In the genomic region with DNA sequence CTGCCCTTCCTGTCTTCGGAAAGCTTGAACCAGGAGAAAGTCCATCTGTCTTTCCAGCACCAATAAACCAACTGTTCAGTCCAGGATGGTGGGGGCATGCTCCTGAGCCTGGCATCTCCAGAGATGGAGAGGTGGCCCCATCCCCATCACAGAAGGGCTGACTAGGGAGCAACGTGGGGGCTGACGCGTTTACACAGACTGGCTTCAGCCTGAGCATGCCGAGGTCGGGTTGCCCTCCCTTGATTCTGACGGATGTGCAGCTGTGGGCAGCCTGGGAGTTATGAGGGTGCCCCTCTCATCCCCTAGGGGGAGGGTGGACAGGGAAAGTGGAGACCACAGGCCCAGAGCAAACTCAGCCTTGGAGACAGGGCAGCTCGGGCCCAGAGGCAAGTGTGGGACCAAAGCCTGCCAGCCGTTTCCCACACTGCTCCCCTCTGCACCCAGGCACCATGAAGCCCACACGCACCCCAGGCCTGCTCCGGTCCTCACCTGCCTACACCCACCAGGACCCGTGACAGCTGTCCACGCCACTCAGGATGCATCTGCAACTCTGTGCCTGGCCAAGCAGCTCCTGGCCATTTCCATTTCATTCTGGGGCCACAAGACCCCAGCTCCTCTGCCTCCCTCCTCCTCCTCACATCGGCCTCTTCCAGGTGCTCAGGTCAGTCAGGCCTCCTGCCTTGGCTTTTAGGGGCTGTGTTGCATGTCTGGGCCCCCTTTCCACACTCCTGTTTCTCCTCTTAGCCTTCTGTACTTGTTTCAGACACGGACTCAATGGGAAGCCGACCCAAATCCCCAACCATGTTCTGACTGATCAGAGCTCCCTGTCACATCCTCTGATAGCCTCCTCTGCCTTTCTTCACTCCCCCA, we compare ENCODE assay signal across 18 cellular contexts. TPM values are rescaled to one million over a fixed set of nuclear protein-coding genes. Genes with fewer than 3 reads are reported as not detected.
DNase-seq lines count a peak whose midpoint lies in the region; ATAC-seq, FAIRE-seq and TF ChIP-seq lines count a peak whose summit lies in the region.
"Had no signal": no experiment of that assay in that cellular context is flagged by ENCODE, and none has a peak within 500 bp of the region (broad histone marks: within the 10 kb centered on the region; RNA-seq: fewer than 3 reads in every experiment).

No MANE protein-coding gene starts in this region.

- H3K27ac ChIP-seq in kidney (ENCODE audit: low read depth in 2 of 2, low read length in 2 of 2) = no peak overlapping the region
- no peak overlapping the region for H3K27ac ChIP-seq in sigmoid colon
- H3K27ac ChIP-seq: cardiac muscle cell, KMS-11, SJSA1 had no signal

- H3K4me3 ChIP-seq in H7 (ENCODE audit: insufficient read depth, low read depth, low read length) = no peak overlapping the region
- H3K4me3 ChIP-seq in kidney (ENCODE audit: low read length in 2 of 2) = no peak overlapping the region
- H3K4me3 ChIP-seq in sigmoid colon = no peak overlapping the region
- H3K4me3 ChIP-seq: cardiac muscle cell, SJSA1 had no signal

- TF ChIP-seq POLR2A in sigmoid colon (IDR thresholded peaks at IDR 0.05) = no peak

- TF ChIP-seq EP300 in sigmoid colon (IDR thresholded peaks at IDR 0.05) = no peak

- H3K4me1 Mint-ChIP-seq in activated T-helper 17 cell treated with anti-CD3 and anti-CD28 coated beads, Interleukin-2, amount 50 U/mL, for 72 hours = no peaks in the 10 kb centered on the region
- H3K4me1 Mint-ChIP-seq: mesothelial cell of epicardium had no signal

- no peak overlapping the region for H3K27ac Mint-ChIP-seq in activated T-helper 17 cell treated with anti-CD3 and anti-CD28 coated beads, Interleukin-2, amount 50 U/mL, for 72 hours
- H3K27ac Mint-ChIP-seq: mesothelial cell of epicardium had no signal

- TF ChIP-seq CTCF in kidney (IDR thresholded peaks at IDR 0.05; ENCODE audit: borderline replicate concordance, extremely low read depth, insufficient read depth) (no peak), sigmoid colon (IDR thresholded peaks at IDR 0.05) (no peak)

- H3K36me3 Mint-ChIP-seq in activated T-helper 17 cell treated with anti-CD3 and anti-CD28 coated beads, Interleukin-2, amount 50 U/mL, for 72 hours (ENCODE audit: low read depth) = no peaks in the 10 kb centered on the region
- H3K36me3 Mint-ChIP-seq: activated naive CD4-positive, alpha-beta T cell treated with anti-CD3 and anti-CD28 coated beads, Interleukin-2, amount 50 U/mL, for 72 hours; mesothelial cell of epicardium had no signal

- H3K9me3 ChIP-seq in kidney (ENCODE audit: control insufficient read depth in 1 of 2, low read length in 2 of 2) = no peaks in the 10 kb centered on the region
- H3K9me3 ChIP-seq in sigmoid colon = no peaks in the 10 kb centered on the region
- H3K9me3 ChIP-seq: SJSA1 had no signal

- H3K36me3 ChIP-seq in H7 (replicated peaks; ENCODE audit: control insufficient read depth, insufficient read depth, low read length) = no peaks in the 10 kb centered on the region
- peaks cover 17 to 32% of the 10 kb centered on the region in 2 donors for H3K36me3 ChIP-seq in kidney (ENCODE audit: control insufficient read depth in 1 of 2, insufficient read depth in 2 of 2, low read length in 2 of 2)
- H3K36me3 ChIP-seq in sigmoid colon = no peaks in the 10 kb centered on the region
- H3K36me3 ChIP-seq: cardiac muscle cell, SJSA1 had no signal

- H3K27me3 ChIP-seq in H7 (ENCODE audit: control insufficient read depth, insufficient read depth, low read length) (no peaks in the 10 kb centered on the region), sigmoid colon (no peaks in the 10 kb centered on the region)
- H3K27me3 ChIP-seq: cardiac muscle cell, SJSA1 had no signal

- no peak overlapping the region for H3K4me3 Mint-ChIP-seq in activated T-helper 17 cell treated with anti-CD3 and anti-CD28 coated beads, Interleukin-2, amount 50 U/mL, for 72 hours
- H3K4me3 Mint-ChIP-seq: mesothelial cell of epicardium had no signal

- no peak overlapping the region for H3K9ac ChIP-seq in kidney (ENCODE audit: low read length in 2 of 2)
- H3K9ac ChIP-seq: KMS-11 had no signal

- no peaks in the 10 kb centered on the region for H3K9me3 Mint-ChIP-seq in activated T-helper 17 cell treated with anti-CD3 and anti-CD28 coated beads, Interleukin-2, amount 50 U/mL, for 72 hours
- H3K9me3 Mint-ChIP-seq: activated naive CD4-positive, alpha-beta T cell treated with anti-CD3 and anti-CD28 coated beads, Interleukin-2, amount 50 U/mL, for 72 hours; mesothelial cell of epicardium had no signal

- H3K4me1 ChIP-seq in kidney (ENCODE audit: control insufficient read depth in 1 of 2, insufficient read depth in 1 of 2, low read depth in 1 of 2, low read length in 2 of 2) (peaks cover 0 to 3% of the 10 kb centered on the region in 2 donors), sigmoid colon (no peaks in the 10 kb centered on the region)
- H3K4me1 ChIP-seq: SJSA1 had no signal

- H3K27me3 Mint-ChIP-seq in activated T-helper 17 cell treated with anti-CD3 and anti-CD28 coated beads, Interleukin-2, amount 50 U/mL, for 72 hours = peaks cover 14% of the 10 kb centered on the region

- no peak for ATAC-seq in activated T-helper 17 cell treated with anti-CD3 and anti-CD28 coated beads, Interleukin-2, amount 50 U/mL, for 72 hours (replicated peaks)
- no peak for ATAC-seq in GM21737 (IDR thresholded peaks at IDR 0.05; ENCODE audit: unreplicated experiment)
- no peak for ATAC-seq in HG03457 (IDR thresholded peaks at IDR 0.05; ENCODE audit: unreplicated experiment)
- ATAC-seq: activated naive CD4-positive, alpha-beta T cell treated with anti-CD3 and anti-CD28 coated beads, Interleukin-2, amount 50 U/mL, for 72 hours had no signal

- DNase-seq in H7 = peak; percentile 27
- peak; percentile 3 for DNase-seq in activated CD8-positive, alpha-beta memory T cell treated with anti-CD3 and anti-CD28 coated beads, Interleukin-2, amount 50 U/mL, for 4 hours
- peak; percentile 45 for DNase-seq in kidney
- peak; percentile 49 for DNase-seq in sigmoid colon
- no peak for DNase-seq in NCI-H1092 (lab: John Stamatoyannopoulos, UW)
- DNase-seq: GF-D8; NCI-H1417 treated with DMSO at 0.1 percent for 48 hours; NCI-H446 treated with DMSO at 0.1 percent for 48 hours; stimulated activated CD4-positive, alpha-beta T cell treated with anti-CD3 and anti-CD28 coated beads, Interleukin-15, amount 100 ng/mL, for 24 hours; T1000 had no signal

- FAIRE-seq in kidney (lab: Jason Lieb, UNC) = no peak

- WGBS in sigmoid colon, 2 donors = 81 to 89% methylated on average over 16 of the region's 16 CpGs

- intact Hi-C loops in kidney (cut with DNase I) = loop anchor here (10.0 kb wide), 1 partner anchor 113 kb away; no protein-coding TSS in a partner anchor
- intact Hi-C loops in sigmoid colon (cut with DNase I) = no loop called here

RNA-seq across cellular contexts. Expression of a gene that starts 48.2 kb away (rescaled TPM):
- 30.8 and 32.7 TPM in 2 replicates for total RNA-seq in H7 (2014; rRNA removed; shearing (Covaris generic))
- 74.3 TPM for total RNA-seq in kidney
- 31.6 TPM for polyA plus RNA-seq in kidney (ENCODE audit: insufficient read depth, low read depth, low replicate concordance)
- total RNA-seq in sigmoid colon = 10 to 100 TPM; 28.9 to 59.5 (median 42.1) TPM
- polyA plus RNA-seq in sigmoid colon = 10 to 100 TPM in 2 of 3 donors, 1 to 10 TPM in 1; 5.1 to 27.6 (median 19.8) TPM
- 10 to 100 TPM; 33.1 to 50.8 TPM for total RNA-seq in activated T-helper 17 cell treated with anti-CD3 and anti-CD28 coated beads, Interleukin-2, amount 50 U/mL, for 72 hours

RNA-seq across cellular contexts. Expression of a gene that starts 48.3 kb away (rescaled TPM):
- 0.15 and 0.28 TPM in 2 replicates for total RNA-seq in H7 (2014; rRNA removed; shearing (Covaris generic))
- total RNA-seq in kidney = 60.0 TPM
- 199 TPM for polyA plus RNA-seq in kidney (ENCODE audit: insufficient read depth, low read depth, low replicate concordance)
- total RNA-seq in sigmoid colon = 10 to 100 TPM; 15.0 to 32.5 (median 27.6) TPM
- polyA plus RNA-seq in sigmoid colon = 10 to 100 TPM in 1 of 3 donors, 1 to 10 TPM in 2; 7.2 to 10.4 (median 8.5) TPM
- under 1 TPM; 0.24 to 0.26 TPM for total RNA-seq in activated T-helper 17 cell treated with anti-CD3 and anti-CD28 coated beads, Interleukin-2, amount 50 U/mL, for 72 hours
- total RNA-seq: SJSA1 had no signal

Comparison
In these comparisons a context has a peak if more than half of its experiments do, and no peak if none do; other contexts are left out.
1. RNA of a gene that starts 48.3 kb away (total RNA-seq): 60.0 TPM in kidney (single experiment) and 15.0 to 32.5 TPM in sigmoid colon; 0.15 to 0.28 TPM in H7 and 0.24 to 0.26 TPM in activated T-helper 17 cell treated with anti-CD3 and anti-CD28 coated beads, Interleukin-2, amount 50 U/mL, for 72 hours; every median in the first group is over 10 times any median in the second.